31 cellular contexts compared by ENCODE assay signal in the genomic region with DNA sequence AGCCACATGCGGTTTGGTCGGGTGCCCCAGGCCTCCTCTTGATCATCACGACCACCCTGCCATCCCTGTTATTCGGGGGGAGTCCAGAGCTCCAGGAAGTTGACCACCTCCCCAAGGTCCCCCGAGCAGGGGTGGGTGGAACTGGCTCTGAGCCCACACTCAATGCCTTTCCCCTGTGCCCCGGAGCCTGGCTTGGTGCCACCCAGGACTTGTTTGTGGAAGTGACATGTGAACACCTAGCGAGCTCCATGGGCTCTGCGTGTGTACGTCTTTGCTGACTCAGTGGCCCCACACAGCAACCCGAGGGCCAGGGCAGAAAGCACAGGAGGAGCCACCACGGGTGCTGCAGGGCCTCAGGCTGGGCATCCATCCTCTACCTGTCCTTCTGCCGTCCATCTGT.
"Had no signal": no experiment of that assay in that cellular context is flagged by ENCODE, and none has a peak within 500 bp of the region (broad histone marks: within the 10 kb centered on the region; RNA-seq: fewer than 3 reads in every experiment).

No MANE protein-coding gene starts in this region.

- H3K36me3 ChIP-seq: brain microvascular endothelial cell had no signal

- H3K9me3 Mint-ChIP-seq: activated CD4-positive, alpha-beta T cell treated with anti-CD3 and anti-CD28 coated beads, Interleukin-2, amount 10 ng/mL, durations not matched to agents 24 days and 14 days; activated CD8-positive, alpha-beta T cell treated with anti-CD3 and anti-CD28 coated beads for 36 hours; activated naive CD8-positive, alpha-beta T cell treated with anti-CD3 and anti-CD28 coated beads for 36 hours; activated T-cell treated with anti-CD3 and anti-CD28 coated beads, Interleukin-2, amount 50 U/mL, for 72 hours; activated T-helper 17 cell treated with anti-CD3 and anti-CD28 coated beads, Interleukin-2, amount 50 U/mL, for 72 hours had no signal

- H3K9me3 ChIP-seq: Peyer's patch had no signal

- H3K27me3 ChIP-seq: brain microvascular endothelial cell, Peyer's patch had no signal

- H3K27me3 Mint-ChIP-seq: activated CD4-positive, alpha-beta T cell treated with anti-CD3 and anti-CD28 coated beads, Interleukin-2, amount 10 ng/mL, durations not matched to agents 24 days and 14 days; activated CD8-positive, alpha-beta T cell treated with anti-CD3 and anti-CD28 coated beads for 36 hours; activated naive CD8-positive, alpha-beta T cell treated with anti-CD3 and anti-CD28 coated beads for 36 hours; activated T-helper 17 cell treated with anti-CD3 and anti-CD28 coated beads, Interleukin-2, amount 50 U/mL, for 72 hours had no signal

- H3K4me3 Mint-ChIP-seq: activated CD4-positive, alpha-beta T cell treated with anti-CD3 and anti-CD28 coated beads, Interleukin-2, amount 10 ng/mL, durations not matched to agents 24 days and 14 days; activated CD8-positive, alpha-beta T cell treated with anti-CD3 and anti-CD28 coated beads for 36 hours; activated naive CD8-positive, alpha-beta T cell treated with anti-CD3 and anti-CD28 coated beads for 36 hours; activated T-cell treated with anti-CD3 and anti-CD28 coated beads, Interleukin-2, amount 50 U/mL, for 72 hours; activated T-helper 17 cell treated with anti-CD3 and anti-CD28 coated beads, Interleukin-2, amount 50 U/mL, for 72 hours had no signal

- H3K4me3 ChIP-seq: Peyer's patch had no signal

- DNase-seq: activated CD4-positive, alpha-beta T cell treated with anti-CD3 and anti-CD28 coated beads, Interleukin-2, amount 10 ng/mL, durations not matched to agents 24 days and 14 days; activated CD4-positive, alpha-beta T cell treated with anti-CD3 and anti-CD28 coated beads, Interleukin-2, amount 50 U/mL, for 4 hours; activated CD8-positive, alpha-beta T cell treated with anti-CD3 and anti-CD28 coated beads for 36 hours; activated effector memory CD4-positive, alpha-beta T cell treated with anti-CD3 and anti-CD28 coated beads, Interleukin-2, amount 50 U/mL, for 16 hours; activated naive CD4-positive, alpha-beta T cell; activated naive CD4-positive, alpha-beta T cell treated with anti-CD3 and anti-CD28 coated beads, Interleukin-2, amount 50 U/mL, for 16 hours; activated naive CD8-positive, alpha-beta T cell treated with anti-CD3 and anti-CD28 coated beads for 36 hours; activated T-cell treated with anti-CD3 and anti-CD28 coated beads, Interleukin-2, amount 50 U/mL, for 1 hour; activated T-cell treated with anti-CD3 and anti-CD28 coated beads, Interleukin-2, amount 50 U/mL, for 72 hours; amniotic stem cell; aorta; brain microvascular endothelial cell; central memory CD4-positive, alpha-beta T cell; Karpas-422; NCI-H1105; NCI-H1417 treated with DMSO at 0.1 percent for 48 hours; NCI-H187 treated with DMSO at 0.1 percent for 48 hours; NCI-H2081; NCI-H2171 treated with DMSO at 0.1 percent for 48 hours; NCI-H2227 treated with DMSO at 0.1 percent for 48 hours; NCI-H446; NCI-H510A treated with DMSO at 0.1 percent for 48 hours; NCI-H526 treated with DMSO at 0.1 percent for 48 hours; NCI-H774; Peyer's patch; RPMI8226; SIG-M5; SW 1271; T-helper 1 cell; T1000 had no signal

- ATAC-seq: activated CD8-positive, alpha-beta T cell treated with anti-CD3 and anti-CD28 coated beads for 36 hours; activated T-cell treated with anti-CD3 and anti-CD28 coated beads, Interleukin-2, amount 50 U/mL, for 72 hours; activated T-helper 17 cell treated with anti-CD3 and anti-CD28 coated beads, Interleukin-2, amount 50 U/mL, for 72 hours had no signal

- H3K27ac ChIP-seq: brain microvascular endothelial cell had no signal

- H3K27ac Mint-ChIP-seq: activated CD4-positive, alpha-beta T cell treated with anti-CD3 and anti-CD28 coated beads, Interleukin-2, amount 10 ng/mL, durations not matched to agents 24 days and 14 days; activated CD8-positive, alpha-beta T cell treated with anti-CD3 and anti-CD28 coated beads for 36 hours; activated naive CD8-positive, alpha-beta T cell treated with anti-CD3 and anti-CD28 coated beads for 36 hours; activated T-cell treated with anti-CD3 and anti-CD28 coated beads, Interleukin-2, amount 50 U/mL, for 72 hours; activated T-helper 17 cell treated with anti-CD3 and anti-CD28 coated beads, Interleukin-2, amount 50 U/mL, for 72 hours had no signal
